ENCODE assay signal across 1 cellular context in the genomic region with DNA sequence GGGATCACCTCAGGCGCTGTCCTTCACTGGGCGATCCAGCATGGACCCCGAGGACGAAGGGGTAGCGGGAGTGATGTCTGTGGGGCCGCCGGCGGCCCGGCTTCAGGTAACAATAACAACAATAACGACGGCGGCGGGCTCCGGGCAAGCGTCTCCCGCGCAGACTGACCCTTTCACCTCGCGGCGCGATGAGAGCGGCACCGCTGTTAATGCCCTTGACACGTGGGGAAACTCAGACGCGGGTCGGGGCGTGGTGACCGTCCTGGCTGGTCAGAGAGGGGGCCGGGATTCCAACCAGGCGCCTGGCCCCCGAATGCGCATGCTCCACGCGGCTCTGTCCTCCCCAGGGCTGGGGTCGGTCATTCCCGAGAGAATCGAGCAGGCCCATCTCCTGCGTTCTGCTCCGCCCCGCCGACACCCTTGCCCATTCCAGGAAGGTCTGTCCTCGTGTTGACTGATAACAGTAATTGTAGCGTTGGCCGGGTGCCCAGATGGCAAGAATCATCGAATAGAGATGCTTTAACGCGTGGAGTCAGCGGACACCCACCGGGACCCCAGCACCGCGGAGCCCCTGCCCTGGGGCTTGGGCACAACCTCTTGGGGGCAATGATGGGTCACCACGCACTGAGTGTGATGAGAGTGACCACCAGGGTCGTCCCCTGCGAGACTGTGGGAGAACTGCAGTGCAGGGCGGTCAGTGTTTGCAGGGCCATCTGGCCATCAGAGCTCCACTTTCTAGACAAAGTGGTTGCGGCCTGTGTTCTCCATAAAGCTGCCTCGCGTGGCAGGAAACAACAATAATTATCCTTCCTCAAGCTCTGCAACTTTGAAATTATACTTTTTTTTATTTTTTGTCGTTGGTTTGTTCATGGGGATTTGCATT.
A peak's percentile ranks its signal among the peaks of the same experiment; 100 is the strongest.
TF ChIP-seq lines count a peak whose summit lies in the region.

No MANE protein-coding gene starts in this region.

TF ChIP-seq in HepG2, 621 proteins besides CTCF, POLR2A, EP300 and RAD21 (continued from another document and continues in another):
- TF ChIP-seq, protein P1, sequence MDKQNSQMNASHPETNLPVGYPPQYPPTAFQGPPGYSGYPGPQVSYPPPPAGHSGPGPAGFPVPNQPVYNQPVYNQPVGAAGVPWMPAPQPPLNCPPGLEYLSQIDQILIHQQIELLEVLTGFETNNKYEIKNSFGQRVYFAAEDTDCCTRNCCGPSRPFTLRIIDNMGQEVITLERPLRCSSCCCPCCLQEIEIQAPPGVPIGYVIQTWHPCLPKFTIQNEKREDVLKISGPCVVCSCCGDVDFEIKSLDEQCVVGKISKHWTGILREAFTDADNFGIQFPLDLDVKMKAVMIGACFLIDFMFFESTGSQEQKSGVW (CRISPR knock-in tag; IDR thresholded peaks at IDR 0.05; ENCODE audit: borderline replicate concordance) = no peak
- TF ChIP-seq, protein P2, sequence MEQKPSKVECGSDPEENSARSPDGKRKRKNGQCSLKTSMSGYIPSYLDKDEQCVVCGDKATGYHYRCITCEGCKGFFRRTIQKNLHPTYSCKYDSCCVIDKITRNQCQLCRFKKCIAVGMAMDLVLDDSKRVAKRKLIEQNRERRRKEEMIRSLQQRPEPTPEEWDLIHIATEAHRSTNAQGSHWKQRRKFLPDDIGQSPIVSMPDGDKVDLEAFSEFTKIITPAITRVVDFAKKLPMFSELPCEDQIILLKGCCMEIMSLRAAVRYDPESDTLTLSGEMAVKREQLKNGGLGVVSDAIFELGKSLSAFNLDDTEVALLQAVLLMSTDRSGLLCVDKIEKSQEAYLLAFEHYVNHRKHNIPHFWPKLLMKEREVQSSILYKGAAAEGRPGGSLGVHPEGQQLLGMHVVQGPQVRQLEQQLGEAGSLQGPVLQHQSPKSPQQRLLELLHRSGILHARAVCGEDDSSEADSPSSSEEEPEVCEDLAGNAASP (CRISPR knock-in tag; IDR thresholded peaks at IDR 0.05; ENCODE audit: borderline replicate concordance) = peak; percentile 32; the same call in 1 of the 2 replicates
- no peak for TF ChIP-seq ZSCAN25 (CRISPR knock-in tag; IDR thresholded peaks at IDR 0.05)
- no peak; the same call in 1 of the 2 replicates for TF ChIP-seq ZNF343 (CRISPR knock-in tag; IDR thresholded peaks at IDR 0.05)
- TF ChIP-seq ZNF383 (CRISPR knock-in tag; IDR thresholded peaks at IDR 0.05; ENCODE audit: borderline replicate concordance) = 0 out of 2 replicates have a peak, but pooled peaks have one; percentile 80
- no peak; the same call in 1 of the 2 replicates for TF ChIP-seq HDAC1 (CRISPR knock-in tag; IDR thresholded peaks at IDR 0.05)
- no peak for TF ChIP-seq HOXA3 (CRISPR knock-in tag; IDR thresholded peaks at IDR 0.05)
- TF ChIP-seq ZNF615 (CRISPR knock-in tag; IDR thresholded peaks at IDR 0.05; ENCODE audit: borderline replicate concordance) = no peak
- TF ChIP-seq, protein P3, sequence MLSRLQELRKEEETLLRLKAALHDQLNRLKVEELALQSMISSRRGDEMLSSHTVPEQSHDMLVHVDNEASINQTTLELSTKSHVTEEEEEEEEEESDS (CRISPR knock-in tag; IDR thresholded peaks at IDR 0.05; ENCODE audit: borderline replicate concordance) = 0 out of 2 replicates have a peak, but pooled peaks have one; percentile 14
- TF ChIP-seq ZSCAN9 (CRISPR knock-in tag; IDR thresholded peaks at IDR 0.05; ENCODE audit: borderline replicate concordance) = no peak
- TF ChIP-seq, protein P4, sequence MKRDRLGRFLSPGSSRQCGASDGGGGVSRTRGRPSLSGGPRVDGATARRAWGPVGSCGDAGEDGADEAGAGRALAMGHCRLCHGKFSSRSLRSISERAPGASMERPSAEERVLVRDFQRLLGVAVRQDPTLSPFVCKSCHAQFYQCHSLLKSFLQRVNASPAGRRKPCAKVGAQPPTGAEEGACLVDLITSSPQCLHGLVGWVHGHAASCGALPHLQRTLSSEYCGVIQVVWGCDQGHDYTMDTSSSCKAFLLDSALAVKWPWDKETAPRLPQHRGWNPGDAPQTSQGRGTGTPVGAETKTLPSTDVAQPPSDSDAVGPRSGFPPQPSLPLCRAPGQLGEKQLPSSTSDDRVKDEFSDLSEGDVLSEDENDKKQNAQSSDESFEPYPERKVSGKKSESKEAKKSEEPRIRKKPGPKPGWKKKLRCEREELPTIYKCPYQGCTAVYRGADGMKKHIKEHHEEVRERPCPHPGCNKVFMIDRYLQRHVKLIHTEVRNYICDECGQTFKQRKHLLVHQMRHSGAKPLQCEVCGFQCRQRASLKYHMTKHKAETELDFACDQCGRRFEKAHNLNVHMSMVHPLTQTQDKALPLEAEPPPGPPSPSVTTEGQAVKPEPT (CRISPR knock-in tag; IDR thresholded peaks at IDR 0.05; ENCODE audit: low read depth) = no peak
- peak; percentile 34; the same call in 1 of the 2 replicates for TF ChIP-seq SP5 (CRISPR knock-in tag; IDR thresholded peaks at IDR 0.05; ENCODE audit: borderline replicate concordance, low read depth)
- TF ChIP-seq EEA1 (CRISPR knock-in tag; IDR thresholded peaks at IDR 0.05; ENCODE audit: borderline replicate concordance) = no peak
- TF ChIP-seq, protein P5, sequence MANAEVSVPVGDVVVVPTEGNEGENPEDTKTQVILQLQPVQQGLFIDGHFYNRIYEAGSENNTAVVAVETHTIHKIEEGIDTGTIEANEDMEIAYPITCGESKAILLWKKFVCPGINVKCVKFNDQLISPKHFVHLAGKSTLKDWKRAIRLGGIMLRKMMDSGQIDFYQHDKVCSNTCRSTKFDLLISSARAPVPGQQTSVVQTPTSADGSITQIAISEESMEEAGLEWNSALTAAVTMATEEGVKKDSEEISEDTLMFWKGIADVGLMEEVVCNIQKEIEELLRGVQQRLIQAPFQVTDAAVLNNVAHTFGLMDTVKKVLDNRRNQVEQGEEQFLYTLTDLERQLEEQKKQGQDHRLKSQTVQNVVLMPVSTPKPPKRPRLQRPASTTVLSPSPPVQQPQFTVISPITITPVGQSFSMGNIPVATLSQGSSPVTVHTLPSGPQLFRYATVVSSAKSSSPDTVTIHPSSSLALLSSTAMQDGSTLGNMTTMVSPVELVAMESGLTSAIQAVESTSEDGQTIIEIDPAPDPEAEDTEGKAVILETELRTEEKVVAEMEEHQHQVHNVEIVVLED (CRISPR knock-in tag; IDR thresholded peaks at IDR 0.05; ENCODE audit: borderline replicate concordance) = peak; percentile 38; the same call in 1 of the 2 replicates
- no peak; the same call in 1 of the 2 replicates for TF ChIP-seq ZNF678 (CRISPR knock-in tag; IDR thresholded peaks at IDR 0.05)
- TF ChIP-seq ZNF619 (CRISPR knock-in tag; IDR thresholded peaks at IDR 0.05) = no peak; the same call in 1 of the 2 replicates
- TF ChIP-seq ZNF282 (IDR thresholded peaks at IDR 0.05; ENCODE audit: partially characterized antibody) = no peak
- no peak for TF ChIP-seq ZNF468 (CRISPR knock-in tag; IDR thresholded peaks at IDR 0.05)
- peak; percentile 25; the same call in 1 of the 2 replicates for TF ChIP-seq SAP130 (CRISPR knock-in tag; IDR thresholded peaks at IDR 0.05; ENCODE audit: low read depth)
- TF ChIP-seq, protein P6, sequence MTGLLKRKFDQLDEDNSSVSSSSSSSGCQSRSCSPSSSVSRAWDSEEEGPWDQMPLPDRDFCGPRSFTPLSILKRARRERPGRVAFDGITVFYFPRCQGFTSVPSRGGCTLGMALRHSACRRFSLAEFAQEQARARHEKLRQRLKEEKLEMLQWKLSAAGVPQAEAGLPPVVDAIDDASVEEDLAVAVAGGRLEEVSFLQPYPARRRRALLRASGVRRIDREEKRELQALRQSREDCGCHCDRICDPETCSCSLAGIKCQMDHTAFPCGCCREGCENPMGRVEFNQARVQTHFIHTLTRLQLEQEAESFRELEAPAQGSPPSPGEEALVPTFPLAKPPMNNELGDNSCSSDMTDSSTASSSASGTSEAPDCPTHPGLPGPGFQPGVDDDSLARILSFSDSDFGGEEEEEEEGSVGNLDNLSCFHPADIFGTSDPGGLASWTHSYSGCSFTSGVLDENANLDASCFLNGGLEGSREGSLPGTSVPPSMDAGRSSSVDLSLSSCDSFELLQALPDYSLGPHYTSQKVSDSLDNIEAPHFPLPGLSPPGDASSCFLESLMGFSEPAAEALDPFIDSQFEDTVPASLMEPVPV (CRISPR knock-in tag; IDR thresholded peaks at IDR 0.05) = no peak
- no peak for TF ChIP-seq KLF9 (CRISPR knock-in tag; IDR thresholded peaks at IDR 0.05; ENCODE audit: low read depth)
- no peak for TF ChIP-seq AHR (CRISPR knock-in tag; IDR thresholded peaks at IDR 0.05)
- no peak for TF ChIP-seq TCF7 (IDR thresholded peaks at IDR 0.05; ENCODE audit: low read depth)
- no peak; the same call in 1 of the 2 replicates for TF ChIP-seq ZNF138 (CRISPR knock-in tag; IDR thresholded peaks at IDR 0.05; ENCODE audit: low read depth)
- TF ChIP-seq, protein P7, sequence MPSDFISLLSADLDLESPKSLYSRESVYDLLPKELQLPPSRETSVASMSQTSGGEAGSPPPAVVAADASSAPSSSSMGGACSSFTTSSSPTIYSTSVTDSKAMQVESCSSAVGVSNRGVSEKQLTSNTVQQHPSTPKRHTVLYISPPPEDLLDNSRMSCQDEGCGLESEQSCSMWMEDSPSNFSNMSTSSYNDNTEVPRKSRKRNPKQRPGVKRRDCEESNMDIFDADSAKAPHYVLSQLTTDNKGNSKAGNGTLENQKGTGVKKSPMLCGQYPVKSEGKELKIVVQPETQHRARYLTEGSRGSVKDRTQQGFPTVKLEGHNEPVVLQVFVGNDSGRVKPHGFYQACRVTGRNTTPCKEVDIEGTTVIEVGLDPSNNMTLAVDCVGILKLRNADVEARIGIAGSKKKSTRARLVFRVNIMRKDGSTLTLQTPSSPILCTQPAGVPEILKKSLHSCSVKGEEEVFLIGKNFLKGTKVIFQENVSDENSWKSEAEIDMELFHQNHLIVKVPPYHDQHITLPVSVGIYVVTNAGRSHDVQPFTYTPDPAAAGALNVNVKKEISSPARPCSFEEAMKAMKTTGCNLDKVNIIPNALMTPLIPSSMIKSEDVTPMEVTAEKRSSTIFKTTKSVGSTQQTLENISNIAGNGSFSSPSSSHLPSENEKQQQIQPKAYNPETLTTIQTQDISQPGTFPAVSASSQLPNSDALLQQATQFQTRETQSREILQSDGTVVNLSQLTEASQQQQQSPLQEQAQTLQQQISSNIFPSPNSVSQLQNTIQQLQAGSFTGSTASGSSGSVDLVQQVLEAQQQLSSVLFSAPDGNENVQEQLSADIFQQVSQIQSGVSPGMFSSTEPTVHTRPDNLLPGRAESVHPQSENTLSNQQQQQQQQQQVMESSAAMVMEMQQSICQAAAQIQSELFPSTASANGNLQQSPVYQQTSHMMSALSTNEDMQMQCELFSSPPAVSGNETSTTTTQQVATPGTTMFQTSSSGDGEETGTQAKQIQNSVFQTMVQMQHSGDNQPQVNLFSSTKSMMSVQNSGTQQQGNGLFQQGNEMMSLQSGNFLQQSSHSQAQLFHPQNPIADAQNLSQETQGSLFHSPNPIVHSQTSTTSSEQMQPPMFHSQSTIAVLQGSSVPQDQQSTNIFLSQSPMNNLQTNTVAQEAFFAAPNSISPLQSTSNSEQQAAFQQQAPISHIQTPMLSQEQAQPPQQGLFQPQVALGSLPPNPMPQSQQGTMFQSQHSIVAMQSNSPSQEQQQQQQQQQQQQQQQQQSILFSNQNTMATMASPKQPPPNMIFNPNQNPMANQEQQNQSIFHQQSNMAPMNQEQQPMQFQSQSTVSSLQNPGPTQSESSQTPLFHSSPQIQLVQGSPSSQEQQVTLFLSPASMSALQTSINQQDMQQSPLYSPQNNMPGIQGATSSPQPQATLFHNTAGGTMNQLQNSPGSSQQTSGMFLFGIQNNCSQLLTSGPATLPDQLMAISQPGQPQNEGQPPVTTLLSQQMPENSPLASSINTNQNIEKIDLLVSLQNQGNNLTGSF (CRISPR knock-in tag; IDR thresholded peaks at IDR 0.05) = no peak; the same call in 1 of the 2 replicates
- TF ChIP-seq, protein P8, sequence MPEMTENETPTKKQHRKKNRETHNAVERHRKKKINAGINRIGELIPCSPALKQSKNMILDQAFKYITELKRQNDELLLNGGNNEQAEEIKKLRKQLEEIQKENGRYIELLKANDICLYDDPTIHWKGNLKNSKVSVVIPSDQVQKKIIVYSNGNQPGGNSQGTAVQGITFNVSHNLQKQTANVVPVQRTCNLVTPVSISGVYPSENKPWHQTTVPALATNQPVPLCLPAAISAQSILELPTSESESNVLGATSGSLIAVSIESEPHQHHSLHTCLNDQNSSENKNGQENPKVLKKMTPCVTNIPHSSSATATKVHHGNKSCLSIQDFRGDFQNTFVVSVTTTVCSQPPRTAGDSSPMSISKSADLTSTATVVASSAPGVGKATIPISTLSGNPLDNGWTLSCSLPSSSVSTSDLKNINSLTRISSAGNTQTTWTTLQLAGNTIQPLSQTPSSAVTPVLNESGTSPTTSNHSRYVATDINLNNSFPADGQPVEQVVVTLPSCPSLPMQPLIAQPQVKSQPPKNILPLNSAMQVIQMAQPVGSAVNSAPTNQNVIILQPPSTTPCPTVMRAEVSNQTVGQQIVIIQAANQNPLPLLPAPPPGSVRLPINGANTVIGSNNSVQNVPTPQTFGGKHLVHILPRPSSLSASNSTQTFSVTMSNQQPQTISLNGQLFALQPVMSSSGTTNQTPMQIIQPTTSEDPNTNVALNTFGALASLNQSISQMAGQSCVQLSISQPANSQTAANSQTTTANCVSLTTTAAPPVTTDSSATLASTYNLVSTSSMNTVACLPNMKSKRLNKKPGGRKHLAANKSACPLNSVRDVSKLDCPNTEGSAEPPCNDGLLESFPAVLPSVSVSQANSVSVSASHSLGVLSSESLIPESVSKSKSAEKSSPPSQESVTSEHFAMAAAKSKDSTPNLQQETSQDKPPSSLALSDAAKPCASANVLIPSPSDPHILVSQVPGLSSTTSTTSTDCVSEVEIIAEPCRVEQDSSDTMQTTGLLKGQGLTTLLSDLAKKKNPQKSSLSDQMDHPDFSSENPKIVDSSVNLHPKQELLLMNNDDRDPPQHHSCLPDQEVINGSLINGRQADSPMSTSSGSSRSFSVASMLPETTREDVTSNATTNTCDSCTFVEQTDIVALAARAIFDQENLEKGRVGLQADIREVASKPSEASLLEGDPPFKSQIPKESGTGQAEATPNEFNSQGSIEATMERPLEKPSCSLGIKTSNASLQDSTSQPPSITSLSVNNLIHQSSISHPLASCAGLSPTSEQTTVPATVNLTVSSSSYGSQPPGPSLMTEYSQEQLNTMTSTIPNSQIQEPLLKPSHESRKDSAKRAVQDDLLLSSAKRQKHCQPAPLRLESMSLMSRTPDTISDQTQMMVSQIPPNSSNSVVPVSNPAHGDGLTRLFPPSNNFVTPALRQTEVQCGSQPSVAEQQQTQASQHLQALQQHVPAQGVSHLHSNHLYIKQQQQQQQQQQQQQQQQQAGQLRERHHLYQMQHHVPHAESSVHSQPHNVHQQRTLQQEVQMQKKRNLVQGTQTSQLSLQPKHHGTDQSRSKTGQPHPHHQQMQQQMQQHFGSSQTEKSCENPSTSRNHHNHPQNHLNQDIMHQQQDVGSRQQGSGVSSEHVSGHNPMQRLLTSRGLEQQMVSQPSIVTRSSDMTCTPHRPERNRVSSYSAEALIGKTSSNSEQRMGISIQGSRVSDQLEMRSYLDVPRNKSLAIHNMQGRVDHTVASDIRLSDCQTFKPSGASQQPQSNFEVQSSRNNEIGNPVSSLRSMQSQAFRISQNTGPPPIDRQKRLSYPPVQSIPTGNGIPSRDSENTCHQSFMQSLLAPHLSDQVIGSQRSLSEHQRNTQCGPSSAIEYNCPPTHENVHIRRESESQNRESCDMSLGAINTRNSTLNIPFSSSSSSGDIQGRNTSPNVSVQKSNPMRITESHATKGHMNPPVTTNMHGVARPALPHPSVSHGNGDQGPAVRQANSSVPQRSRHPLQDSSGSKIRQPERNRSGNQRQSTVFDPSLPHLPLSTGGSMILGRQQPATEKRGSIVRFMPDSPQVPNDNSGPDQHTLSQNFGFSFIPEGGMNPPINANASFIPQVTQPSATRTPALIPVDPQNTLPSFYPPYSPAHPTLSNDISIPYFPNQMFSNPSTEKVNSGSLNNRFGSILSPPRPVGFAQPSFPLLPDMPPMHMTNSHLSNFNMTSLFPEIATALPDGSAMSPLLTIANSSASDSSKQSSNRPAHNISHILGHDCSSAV (CRISPR knock-in tag; IDR thresholded peaks at IDR 0.05; ENCODE audit: borderline replicate concordance) = no peak
- TF ChIP-seq ZNF10 (CRISPR knock-in tag; IDR thresholded peaks at IDR 0.05; ENCODE audit: borderline replicate concordance, low read depth) = no peak
- 0 out of 2 replicates have a peak, but pooled peaks have one; percentile 75 for TF ChIP-seq ZSCAN20 (CRISPR knock-in tag; IDR thresholded peaks at IDR 0.05; ENCODE audit: borderline replicate concordance)
- no peak for TF ChIP-seq CHCHD3 (CRISPR knock-in tag; IDR thresholded peaks at IDR 0.05)
- no peak for TF ChIP-seq ZKSCAN5 (CRISPR knock-in tag; IDR thresholded peaks at IDR 0.05)
